12 cellular contexts compared by ENCODE assay signal in genomic region chr14:71431169-71431525, GRCh38.
"Had no signal": no experiment of that assay in that cellular context is flagged by ENCODE, and none has a peak within 500 bp of the region (broad histone marks: within the 10 kb centered on the region; RNA-seq: fewer than 3 reads in every experiment).

No MANE protein-coding gene starts in this region.

- ATAC-seq: activated naive CD8-positive, alpha-beta T cell treated with anti-CD3 and anti-CD28 coated beads, Interleukin-2, amount 50 U/mL, for 24 hours had no signal

- H3K4me3 ChIP-seq: ascending aorta, tibial artery, vagina had no signal

- H3K27me3 ChIP-seq: ascending aorta, tibial artery, vagina had no signal

- DNase-seq: activated naive CD4-positive, alpha-beta T cell; activated naive CD8-positive, alpha-beta T cell treated with anti-CD3 and anti-CD28 coated beads, Interleukin-2, amount 50 U/mL, for 24 hours; foreskin melanocyte; head of caudate nucleus; immature natural killer cell; occipital lobe; stimulated activated CD4-positive, alpha-beta T cell treated with anti-CD3 and anti-CD28 coated beads, Interleukin-2, amount 100 ng/mL, for 48 hours; stimulated activated naive CD4-positive, alpha-beta T cell; tibial artery had no signal

- H3K9me3 ChIP-seq: vagina had no signal

- H3K36me3 ChIP-seq: ascending aorta had no signal

- H3K4me1 ChIP-seq: ascending aorta, tibial artery, vagina had no signal

- H3K27ac ChIP-seq: ascending aorta, epithelial cell of prostate, tibial artery, vagina had no signal
